In genomic region chr6:8434727-8435092, GRCh38 we compare ENCODE assay signal across 8 cellular contexts. TPM values are rescaled to one million over a fixed set of nuclear protein-coding genes. Genes with fewer than 3 reads are reported as not detected.
A peak's percentile ranks its signal among the peaks of the same experiment; 100 is the strongest.
DNase-seq lines count a peak whose midpoint lies in the region; ATAC-seq, FAIRE-seq and TF ChIP-seq lines count a peak whose summit lies in the region.

No MANE protein-coding gene starts in this region.

- no peaks in the 10 kb centered on the region for H3K9me3 ChIP-seq in mononuclear cell (ENCODE audit: low read depth, low read length)

- TF ChIP-seq CTCF in AG10803 (conservative IDR thresholded peaks at IDR 0.05; ENCODE audit: low read length): no peak
- TF ChIP-seq CTCF in HL-60 (IDR thresholded peaks at IDR 0.05; ENCODE audit: insufficient read depth, low read length): no peak
- no peak for TF ChIP-seq CTCF in bronchial epithelial cell (IDR thresholded peaks at IDR 0.05; ENCODE audit: insufficient read depth, low read length, severe bottlenecking)

- H3K36me3 ChIP-seq in bronchial epithelial cell (ENCODE audit: control insufficient read depth, insufficient read depth, low read length): no peaks in the 10 kb centered on the region

- FAIRE-seq in bronchial epithelial cell (lab: Jason Lieb, UNC): no peak

- POLR2A ChIA-PET in HEK293T (lab: Yijun Ruan, JAX): no interaction called here

- CTCF ChIA-PET in HEK293T (lab: Yijun Ruan, JAX): no interaction called here

- DNase-seq in AG10803 (ENCODE audit: low read depth): peak; percentile 5
- DNase-seq in HL-60 (ENCODE audit: low read depth in 1 of 2, low spot score in 1 of 2): no peak
- peak; percentile 13 for DNase-seq in bronchial epithelial cell (ENCODE audit: low read depth)
- DNase-seq in HEK293T (ENCODE audit: extremely low spot score): no peak
- DNase-seq in D341Med (ENCODE audit: low spot score): no peak
- DNase-seq in activated CD4-positive, CD25-positive, alpha-beta regulatory T cell treated with anti-CD3 and anti-CD28 coated beads, Interleukin-2, amount 50 U/mL, for 72 hours: no peak

- H3K27me3 ChIP-seq in HL-60 (ENCODE audit: insufficient read depth, poor library complexity, severe bottlenecking) (no peaks in the 10 kb centered on the region), bronchial epithelial cell (ENCODE audit: control insufficient read depth, insufficient read depth, low read length) (no peaks in the 10 kb centered on the region), mononuclear cell (ENCODE audit: insufficient read depth, low read length) (no peaks in the 10 kb centered on the region)

- peak overlapping the region; percentile 98 for H3K4me3 ChIP-seq in AG10803 (ENCODE audit: low read length)
- peak overlapping the region; percentile 98 for H3K4me3 ChIP-seq in HL-60 (replicated peaks; ENCODE audit: insufficient read depth, low read length)
- H3K4me3 ChIP-seq in bronchial epithelial cell (ENCODE audit: low read depth, low read length): peak overlapping the region; percentile 99
- peak overlapping the region; percentile 92 for H3K4me3 ChIP-seq in mononuclear cell (ENCODE audit: low read length)

- ATAC-seq in GM19043 (IDR thresholded peaks at IDR 0.05; ENCODE audit: low read depth, unreplicated experiment): peak; percentile 15

- H3K27ac ChIP-seq in HL-60 (replicated peaks): peak overlapping the region; percentile 79

- H3K4me1 ChIP-seq in mononuclear cell (ENCODE audit: insufficient read depth, low read length): peaks cover 10% of the 10 kb centered on the region

TF ChIP-seq in HEK293T, 16 proteins besides CTCF, POLR2A, EP300 and RAD21:
- TF ChIP-seq ZNF384 (IDR thresholded peaks at IDR 0.05): no peak
- no peak for TF ChIP-seq HDGF (IDR thresholded peaks at IDR 0.05; ENCODE audit: borderline replicate concordance)
- no peak for TF ChIP-seq FOXM1 (IDR thresholded peaks at IDR 0.05; ENCODE audit: borderline replicate concordance)
- TF ChIP-seq FOXK2 (IDR thresholded peaks at IDR 0.05): no peak
- TF ChIP-seq SUZ12 (IDR thresholded peaks at IDR 0.05): no peak
- no peak for TF ChIP-seq L3MBTL2 (conservative IDR thresholded peaks at IDR 0.05)
- no peak for TF ChIP-seq LEF1 (IDR thresholded peaks at IDR 0.05; ENCODE audit: borderline replicate concordance)
- TF ChIP-seq SP1 (IDR thresholded peaks at IDR 0.05): no peak
- no peak for TF ChIP-seq NFRKB (IDR thresholded peaks at IDR 0.05)
- TF ChIP-seq CTBP1 (IDR thresholded peaks at IDR 0.05; ENCODE audit: borderline replicate concordance): no peak

RNA-seq across cellular contexts. Expression of gene SLC35B3, which starts 0.6 kb away (rescaled TPM):
- total RNA-seq in bronchial epithelial cell (12.9 and 15.1 TPM in 2 replicates), mononuclear cell (1.9 TPM)

Comparison
In these comparisons a context has a peak if more than half of its experiments do, and no peak if none do; other contexts are left out.
1. DNase-seq: peak in AG10803 (single experiment) and bronchial epithelial cell (single experiment); none in HL-60 (0 of 2), HEK293T (single experiment), D341Med (single experiment) and activated CD4-positive, CD25-positive, alpha-beta regulatory T cell treated with anti-CD3 and anti-CD28 coated beads, Interleukin-2, amount 50 U/mL, for 72 hours (single experiment).
2. Peak in every context shown above with its lines, with median percentiles within 50 percentile points of each other: H3K4me3 ChIP-seq.